In genomic region chr12:25648460-25648859, GRCh38 we compare ENCODE assay signal across 8 cellular contexts.
A peak's percentile ranks its signal among the peaks of the same experiment; 100 is the strongest.
DNase-seq lines count a peak whose midpoint lies in the region; ATAC-seq, FAIRE-seq and TF ChIP-seq lines count a peak whose summit lies in the region.

No MANE protein-coding gene starts in this region.

- H3K27me3 ChIP-seq in NT2/D1 (ENCODE audit: insufficient read depth, insufficient read length) (no peaks in the 10 kb centered on the region), neuronal stem cell (ENCODE audit: control insufficient read depth in 3 of 3, insufficient read depth in 3 of 3, low read depth in 1 of 3, low read length in 3 of 3) (no peaks in the 10 kb centered on the region), small intestine (ENCODE audit: control insufficient read depth in 2 of 2, insufficient read depth in 2 of 2, low read length in 2 of 2) (no peaks in the 10 kb centered on the region)

- no peak overlapping the region for H2BK5ac ChIP-seq in neuronal stem cell (ENCODE audit: low read length)

- H3K27ac Mint-ChIP-seq in Calu3 (ENCODE audit: unreplicated experiment) = peak overlapping the region; percentile 43

- H3K4ac ChIP-seq in neuronal stem cell (ENCODE audit: low read length) = no peak overlapping the region

- no peaks in the 10 kb centered on the region for H3K36me3 Mint-ChIP-seq in Calu3 (ENCODE audit: insufficient read depth, unreplicated experiment)

- H2BK15ac ChIP-seq in neuronal stem cell (ENCODE audit: low read length) = no peak overlapping the region

- H2BK120ac ChIP-seq in neuronal stem cell (ENCODE audit: low read depth, low read length) = no peak overlapping the region

- intact Hi-C loops in Calu3 (cut with micrococcal nuclease; ENCODE audit: unreplicated experiment) = no loop called here

- ATAC-seq in GM21737 (IDR thresholded peaks at IDR 0.05; ENCODE audit: unreplicated experiment) (no peak), GM21367 (IDR thresholded peaks at IDR 0.05; ENCODE audit: unreplicated experiment) (no peak)

- H3K9ac ChIP-seq in NT2/D1 (ENCODE audit: insufficient read length, low read depth) (peak overlapping the region; percentile 12), neuronal stem cell (ENCODE audit: low read depth, low read length, poor library complexity) (no peak overlapping the region)

- no peaks in the 10 kb centered on the region for H3K4me1 ChIP-seq in NT2/D1 (ENCODE audit: insufficient read depth, insufficient read length)
- peaks cover 0 to 6% of the 10 kb centered on the region in 2 donors for H3K4me1 ChIP-seq in neuronal stem cell (ENCODE audit: control insufficient read depth in 2 of 2, insufficient read depth in 1 of 2, low read depth in 1 of 2, low read length in 2 of 2)
- H3K4me1 ChIP-seq in small intestine (ENCODE audit: control insufficient read depth in 2 of 2, insufficient read depth in 1 of 2, low read depth in 1 of 2, low read length in 1 of 2) = no peaks in the 10 kb centered on the region

- H2BK12ac ChIP-seq in neuronal stem cell (ENCODE audit: low read length) = no peak overlapping the region

- BruUV-seq in Calu3 (replicated peaks; lab: Mats Ljungman, UMichigan) = no TSS peak

- H3K14ac ChIP-seq in neuronal stem cell (ENCODE audit: low read length) = no peak overlapping the region

- no peak overlapping the region for H4K91ac ChIP-seq in neuronal stem cell (ENCODE audit: low read depth, low read length, poor library complexity)

- no peak overlapping the region for H4K8ac ChIP-seq in neuronal stem cell (ENCODE audit: low read depth, low read length)

- no peak overlapping the region for H3K4me2 ChIP-seq in neuronal stem cell (ENCODE audit: insufficient read depth, low read length, poor library complexity, severe bottlenecking)

- H3K27ac ChIP-seq in neuronal stem cell (replicated peaks; ENCODE audit: low read length) (no peak overlapping the region), small intestine (ENCODE audit: low read depth in 1 of 2, low read length in 1 of 2) (no peak overlapping the region)

- H3K23ac ChIP-seq in neuronal stem cell (ENCODE audit: low read depth, low read length, poor library complexity) = no peak overlapping the region

- H2AFZ ChIP-seq in neuronal stem cell (ENCODE audit: low read length) = peak overlapping the region; percentile 7

- H3K9me3 ChIP-seq in NT2/D1 (ENCODE audit: insufficient read depth, low read length) (no peaks in the 10 kb centered on the region), neuronal stem cell (replicated peaks in 1 of 2; ENCODE audit: control insufficient read depth in 2 of 2, insufficient read depth in 1 of 2, low read depth in 1 of 2, low read length in 2 of 2) (no peaks in the 10 kb centered on the region), small intestine (ENCODE audit: control insufficient read depth, low read depth) (no peaks in the 10 kb centered on the region)

- WGBS in neuronal stem cell (ENCODE audit: extremely low coverage in 2 of 2, insufficient read length in 2 of 2, insufficient replicate concordance in 1 of 2), 2 donors = no CpG with 5 or more reads among the region's 6 CpGs
- 45 to 50% (median 46%) methylated on average over 6 of the region's 6 CpGs for WGBS in small intestine, 3 donors

- no peaks in the 10 kb centered on the region for H3K4me1 Mint-ChIP-seq in Calu3 (ENCODE audit: low read depth, unreplicated experiment)

- H3K36me3 ChIP-seq in NT2/D1 (ENCODE audit: insufficient read depth, insufficient read length, low read length) = no peaks in the 10 kb centered on the region
- H3K36me3 ChIP-seq in neuronal stem cell (replicated peaks in 1 of 2; ENCODE audit: control insufficient read depth in 2 of 2, insufficient read depth in 2 of 2, low read length in 2 of 2) = no peaks in the 10 kb centered on the region
- no peaks in the 10 kb centered on the region for H3K36me3 ChIP-seq in small intestine (ENCODE audit: control insufficient read depth in 2 of 2, insufficient read depth in 2 of 2, low read length in 2 of 2)

- TF ChIP-seq CTCF in Calu3 (IDR thresholded peaks at IDR 0.05; ENCODE audit: unreplicated experiment) = no peak

- H3K18ac ChIP-seq in neuronal stem cell (ENCODE audit: low read length) = peak overlapping the region; percentile 12

- H2AK5ac ChIP-seq in neuronal stem cell (ENCODE audit: low read depth, low read length) = no peak overlapping the region

- H3K79me1 ChIP-seq in neuronal stem cell (ENCODE audit: low read depth, low read length) = no peaks in the 10 kb centered on the region

- CTCF ChIA-PET in Calu3 (lab: Charles Lee) = no interaction called here

- H3K4me3 ChIP-seq in NT2/D1 (ENCODE audit: insufficient read length, low read depth) = no peak overlapping the region
- no peak overlapping the region for H3K4me3 ChIP-seq in neuronal stem cell (ENCODE audit: low read length in 2 of 2)
- no peak overlapping the region for H3K4me3 ChIP-seq in small intestine (ENCODE audit: low read depth in 1 of 2, low read length in 2 of 2)

- FAIRE-seq in small intestine (lab: Jason Lieb, UNC) = no peak

- H3K9me3 Mint-ChIP-seq in Calu3 (ENCODE audit: low read depth, unreplicated experiment) = no peaks in the 10 kb centered on the region

- DNase-seq in Calu3 (peak; percentile 40), NT2/D1 (ENCODE audit: low read depth, low spot score) (peak; percentile 30), fibroblast of gingiva (ENCODE audit: low read depth) (peak; percentile 81), neuronal stem cell (ENCODE audit: low spot score) (no peak), small intestine (no peak)
- DNase-seq in activated CD8-positive, alpha-beta memory T cell treated with anti-CD3 and anti-CD28 coated beads for 24 hours = no peak

- peak overlapping the region; percentile 26 for H3K4me3 Mint-ChIP-seq in Calu3 (ENCODE audit: low read depth, unreplicated experiment)

- no peaks in the 10 kb centered on the region for H3K27me3 Mint-ChIP-seq in Calu3 (ENCODE audit: unreplicated experiment)

Comparison
In these comparisons a context has a peak if more than half of its experiments do, and no peak if none do; other contexts are left out.
1. DNase-seq: peak in Calu3 (single experiment), NT2/D1 (single experiment) and fibroblast of gingiva (single experiment); none in neuronal stem cell (single experiment), activated CD8-positive, alpha-beta memory T cell treated with anti-CD3 and anti-CD28 coated beads for 24 hours (single experiment) and small intestine (single experiment).